Comparison of ENCODE assay signal across 25 cellular contexts in genomic region chr12:52238916-52239649, GRCh38. TPM values are rescaled to one million over a fixed set of nuclear protein-coding genes. Genes with fewer than 3 reads are reported as not detected.
DNase-seq lines count a peak whose midpoint lies in the region; ATAC-seq and TF ChIP-seq lines count a peak whose summit lies in the region.
"Had no signal": no experiment of that assay in that cellular context is flagged by ENCODE, and none has a peak within 500 bp of the region (broad histone marks: within the 10 kb centered on the region; RNA-seq: fewer than 3 reads in every experiment).

No MANE protein-coding gene starts in this region.

- H3K79me2 ChIP-seq in PC-3 (ENCODE audit: low read length) (peaks cover 41% of the 10 kb centered on the region), GM23248 (ENCODE audit: insufficient read depth) (no peaks in the 10 kb centered on the region)

- CTCF ChIA-PET in PC-3 (lab: Charles Lee): no interaction called here

- H4K20me1 ChIP-seq in PC-3 (ENCODE audit: low read length): peaks cover 30% of the 10 kb centered on the region
- H4K20me1 ChIP-seq in GM23248 (ENCODE audit: insufficient read depth): no peaks in the 10 kb centered on the region

- WGBS in GM23248 (ENCODE audit: low coverage in 1 of 2, low lambda C conversion rate in 2 of 2, missing lambda C conversion rate in 2 of 2), 2 experiments: 96% methylated on average over 7 of the region's 7 CpGs

- H3K4me3 ChIP-seq in PC-3 (ENCODE audit: low read length): no peak overlapping the region
- H3K4me3 ChIP-seq in GM23248: no peak overlapping the region
- H3K4me3 ChIP-seq: heart right ventricle, left ventricle myocardium inferior, suprapubic skin had no signal

- H3K9me3 ChIP-seq in PC-3 (ENCODE audit: low read length) (no peaks in the 10 kb centered on the region), GM23248 (ENCODE audit: low read depth) (no peaks in the 10 kb centered on the region)
- H3K9me3 ChIP-seq: heart right ventricle, left ventricle myocardium inferior, suprapubic skin had no signal

- no peaks in the 10 kb centered on the region for H3K27me3 Mint-ChIP-seq in chondrocyte (ENCODE audit: low read depth)
- H3K27me3 Mint-ChIP-seq in progenitor cell of endocrine pancreas: peaks cover 19% of the 10 kb centered on the region

- H3K4me1 Mint-ChIP-seq in chondrocyte (ENCODE audit: low read depth) (peaks cover 65% of the 10 kb centered on the region), progenitor cell of endocrine pancreas (ENCODE audit: low read depth) (peaks cover 26% of the 10 kb centered on the region)

- H3K4me1 ChIP-seq in PC-3 (ENCODE audit: insufficient read depth, low read length) (peaks cover 88% of the 10 kb centered on the region), GM23248 (ENCODE audit: insufficient read depth) (peaks cover 18% of the 10 kb centered on the region)

- POLR2A ChIA-PET in PC-3 (lab: Charles Lee; ENCODE audit: unreplicated experiment): interaction anchor here (0.6 to 1.3 kb wide), 2 partner anchors 39 to 94 kb away, joined by 3 to 8 read pairs; no protein-coding TSS in a partner anchor

- BruUV-seq in PC-3 (replicated peaks; lab: Mats Ljungman, UMichigan): no TSS peak

- H3K9me2 ChIP-seq in PC-3 (replicated peaks; ENCODE audit: low read length): no peaks in the 10 kb centered on the region
- H3K9me2 ChIP-seq in GM23248 (ENCODE audit: insufficient read depth): no peaks in the 10 kb centered on the region

- H3K9ac ChIP-seq in PC-3 (ENCODE audit: low read length) (no peak overlapping the region), GM23248 (no peak overlapping the region)

- no peak overlapping the region for H3K4me3 Mint-ChIP-seq in chondrocyte (ENCODE audit: unreplicated experiment)
- no peak overlapping the region for H3K4me3 Mint-ChIP-seq in progenitor cell of endocrine pancreas (ENCODE audit: low read depth)
- H3K4me3 Mint-ChIP-seq: activated CD4-positive, alpha-beta T cell treated with anti-CD3 and anti-CD28 coated beads for 36 hours; activated naive CD8-positive, alpha-beta T cell; nephron had no signal

- H3K27ac ChIP-seq in PC-3 (ENCODE audit: low read length) (peak overlapping the region; percentile 91), GM23248 (no peak overlapping the region)
- H3K27ac ChIP-seq: heart right ventricle, left ventricle myocardium inferior, suprapubic skin had no signal

- peak overlapping the region; percentile 27; the same call in 1 of the 2 replicates for H3K4me2 ChIP-seq in PC-3 (ENCODE audit: low read length)
- H3K4me2 ChIP-seq in GM23248 (ENCODE audit: unreplicated experiment): no peak overlapping the region

- H3K36me3 ChIP-seq in PC-3 (ENCODE audit: low read depth, low read length) (peaks cover 77% of the 10 kb centered on the region), GM23248 (ENCODE audit: low read depth) (no peaks in the 10 kb centered on the region)
- H3K36me3 ChIP-seq: heart right ventricle, left ventricle myocardium inferior, suprapubic skin had no signal

- no peaks in the 10 kb centered on the region for H3K9me3 Mint-ChIP-seq in chondrocyte (ENCODE audit: low read depth)
- no peaks in the 10 kb centered on the region for H3K9me3 Mint-ChIP-seq in progenitor cell of endocrine pancreas (ENCODE audit: low read depth)
- H3K9me3 Mint-ChIP-seq: H9, nephron had no signal

- H2AFZ ChIP-seq in PC-3 (ENCODE audit: low read length) (no peak overlapping the region), GM23248 (no peak overlapping the region)

- intact Hi-C loops in PC-3 (cut with micrococcal nuclease): no loop called here

- ATAC-seq in PC-3 (no peak), esophagus mucosa (no peak), HG02642 (IDR thresholded peaks at IDR 0.05; ENCODE audit: poor library complexity, unreplicated experiment) (no peak)
- ATAC-seq: activated CD4-positive, alpha-beta T cell treated with anti-CD3 and anti-CD28 coated beads for 36 hours; heart right ventricle had no signal

- H3F3A ChIP-seq in PC-3 (ENCODE audit: low read length, unreplicated experiment) (peaks cover 30% of the 10 kb centered on the region), GM23248 (ENCODE audit: insufficient read depth) (no peaks in the 10 kb centered on the region)

- in situ Hi-C loops in GM23248 (cut with MboI): no loop called here

- no peak for TF ChIP-seq CTCF in PC-3 (conservative IDR thresholded peaks at IDR 0.05; ENCODE audit: low read depth, low read length)
- TF ChIP-seq CTCF in chondrocyte (IDR thresholded peaks at IDR 0.05): no peak
- TF ChIP-seq CTCF in progenitor cell of endocrine pancreas (IDR thresholded peaks at IDR 0.05; ENCODE audit: unreplicated experiment): no peak

- H3K27me3 ChIP-seq in PC-3 (ENCODE audit: low read length): no peaks in the 10 kb centered on the region
- no peaks in the 10 kb centered on the region for H3K27me3 ChIP-seq in GM23248 (replicated peaks; ENCODE audit: insufficient read depth)

- DNase-seq in PC-3 (peak; percentile 17), chondrocyte (ENCODE audit: low spot score) (no peak), progenitor cell of endocrine pancreas (ENCODE audit: low spot score, unreplicated experiment) (no peak), GM23248 (no peak)
- DNase-seq: activated CD4-positive, alpha-beta T cell treated with anti-CD3 and anti-CD28 coated beads for 36 hours; cerebellar nuclear complex; H9; heart right ventricle; left ventricle myocardium inferior; NCI-H1105; NCI-H2029; NCI-H82; SIG-M5; stimulated activated CD4-positive, alpha-beta T cell treated with anti-CD3 and anti-CD28 coated beads, Interleukin-1b, Interleukin-23, amount 100 ng/mL, for 48 hours had no signal

- peak overlapping the region; percentile 65 for H3K27ac Mint-ChIP-seq in chondrocyte (ENCODE audit: unreplicated experiment)
- peak overlapping the region; percentile 12 for H3K27ac Mint-ChIP-seq in progenitor cell of endocrine pancreas
- H3K27ac Mint-ChIP-seq: activated CD4-positive, alpha-beta T cell treated with anti-CD3 and anti-CD28 coated beads for 36 hours; activated naive CD8-positive, alpha-beta T cell had no signal

- no peaks in the 10 kb centered on the region for H3K36me3 Mint-ChIP-seq in chondrocyte (ENCODE audit: low read depth)
- no peaks in the 10 kb centered on the region for H3K36me3 Mint-ChIP-seq in progenitor cell of endocrine pancreas (ENCODE audit: insufficient read depth)
- H3K36me3 Mint-ChIP-seq: activated naive CD8-positive, alpha-beta T cell had no signal

RNA-seq across cellular contexts. Expression of gene KRT7, which starts 6.0 kb away (rescaled TPM):
- total RNA-seq in PC-3 (2014; rRNA removed) (2,144 and 2,979 TPM in 2 replicates), chondrocyte (187 to 277 TPM (median 266 TPM) in 3 replicates), progenitor cell of endocrine pancreas (11.6 and 18.2 TPM in 2 replicates), esophagus mucosa (113 TPM)
- 5.7 and 11.0 TPM in 2 replicates for total RNA-seq in GM23248 (2014; rRNA removed; shearing (Covaris generic))
- 14.4 and 17.4 TPM in 2 replicates for polyA plus RNA-seq in GM23248 (2016; fragmentation: Nextera tagmentation; extraction: Ambion mirVana)
- total RNA-seq: left ventricle myocardium inferior, mononuclear cell, OCI-LY7, skeletal muscle tissue had no signal

RNA-seq across cellular contexts. Expression of gene KRT86, which starts 35.4 kb away (rescaled TPM):
- 0.98 and 1.2 TPM in 2 replicates for total RNA-seq in PC-3 (2014; rRNA removed)
- total RNA-seq in chondrocyte: 0.44 to 0.92 TPM (median 0.67 TPM) in 3 replicates
- total RNA-seq in progenitor cell of endocrine pancreas: not detected in 2 replicates
- not detected for total RNA-seq in esophagus mucosa
- total RNA-seq in GM23248 (2014; rRNA removed; shearing (Covaris generic)): 0.11 TPM in 1 of 2 replicates, not detected in the other
- 0.16 and 0.27 TPM in 2 replicates for polyA plus RNA-seq in GM23248 (2016; fragmentation: Nextera tagmentation; extraction: Ambion mirVana)
- total RNA-seq: activated CD4-positive, alpha-beta T cell treated with anti-CD3 and anti-CD28 coated beads for 36 hours; H9; left ventricle myocardium inferior; OCI-LY7; posterior vena cava had no signal
- polyA plus RNA-seq: CD14-positive monocyte had no signal

RNA-seq across cellular contexts. Expression of gene KRT80, which starts 47.3 kb away (rescaled TPM):
- total RNA-seq in PC-3 (2014; rRNA removed) (19.8 and 30.1 TPM in 2 replicates), chondrocyte (10.7 to 17.0 TPM (median 12.1 TPM) in 3 replicates), progenitor cell of endocrine pancreas (0.07 and 0.20 TPM in 2 replicates), esophagus mucosa (17.9 TPM)
- 0.38 and 0.65 TPM in 2 replicates for total RNA-seq in GM23248 (2014; rRNA removed; shearing (Covaris generic))
- polyA plus RNA-seq in GM23248 (2016; fragmentation: Nextera tagmentation; extraction: Ambion mirVana): 1.3 TPM in 2 replicates
- total RNA-seq: activated CD4-positive, alpha-beta T cell treated with anti-CD3 and anti-CD28 coated beads for 36 hours; H9; left ventricle myocardium inferior; mononuclear cell; OCI-LY7 had no signal

RNA-seq across cellular contexts. Expression of gene KRT81, which starts 52.3 kb away (rescaled TPM):
- 1,688 and 2,042 TPM in 2 replicates for total RNA-seq in PC-3 (2014; rRNA removed)
- 1.1 to 2.2 TPM (median 1.3 TPM) in 3 replicates for total RNA-seq in chondrocyte
- not detected in 2 replicates for total RNA-seq in progenitor cell of endocrine pancreas
- total RNA-seq in esophagus mucosa: not detected
- 0.11 TPM in 1 of 2 replicates, not detected in the other for total RNA-seq in GM23248 (2014; rRNA removed; shearing (Covaris generic))
- 0.34 and 0.95 TPM in 2 replicates for polyA plus RNA-seq in GM23248 (2016; fragmentation: Nextera tagmentation; extraction: Ambion mirVana)
- total RNA-seq: activated CD4-positive, alpha-beta T cell treated with anti-CD3 and anti-CD28 coated beads for 36 hours; fibroblast of villous mesenchyme; H9; heart right ventricle; left ventricle myocardium inferior; mononuclear cell; OCI-LY7; posterior vena cava; skeletal muscle tissue had no signal
- polyA plus RNA-seq: CD14-positive monocyte, heart right ventricle had no signal
